Comparison of ENCODE assay signal across 26 cellular contexts in genomic region chr11:22627421-22627820, GRCh38.
"Had no signal": no experiment of that assay in that cellular context is flagged by ENCODE, and none has a peak within 500 bp of the region (broad histone marks: within the 10 kb centered on the region; RNA-seq: fewer than 3 reads in every experiment).

No MANE protein-coding gene starts in this region.

- H3K9me3 Mint-ChIP-seq: activated CD4-positive, alpha-beta memory T cell treated with anti-CD3 and anti-CD28 coated beads for 36 hours; activated CD4-positive, alpha-beta T cell treated with anti-CD3 and anti-CD28 coated beads, Interleukin-2, amount 10 ng/mL, durations not matched to agents 24 days and 14 days; activated naive CD4-positive, alpha-beta T cell treated with anti-CD3 and anti-CD28 coated beads for 36 hours; activated T-helper 1 cell treated with anti-CD3 and anti-CD28 coated beads, Interleukin-12 subunit alpha, Interleukin-12 subunit beta, Interleukin-2, Interleukin-4 antibody, amounts not matched to agents 30 ng/mL and 10 ng/mL and 1 ng/mL, durations not matched to agents 14 hours and 24 hours and 36 hours; activated T-helper 2 cell treated with anti-CD3 and anti-CD28 coated beads, Interferon-gamma antibody, Interleukin-2, Interleukin-4, amounts not matched to agents 10 μg/mL and 5 μg/mL and 100 μg/mL, durations not matched to agents 14 hours and 24 hours and 36 hours had no signal

- DNase-seq: activated CD4-positive, alpha-beta memory T cell treated with anti-CD3 and anti-CD28 coated beads for 36 hours; activated CD4-positive, alpha-beta T cell treated with anti-CD3 and anti-CD28 coated beads for 36 hours; activated CD4-positive, alpha-beta T cell treated with anti-CD3 and anti-CD28 coated beads, Interleukin-2, amount 10 ng/mL, durations not matched to agents 24 days and 14 days; activated CD4-positive, CD25-positive, alpha-beta regulatory T cell; activated CD4-positive, CD25-positive, alpha-beta regulatory T cell treated with anti-CD3 and anti-CD28 coated beads, Interleukin-2, amount 50 U/mL, for 72 hours; activated CD8-positive, alpha-beta memory T cell treated with anti-CD3 and anti-CD28 coated beads, Interleukin-2, amount 10 ng/mL, durations not matched to agents 7 days and 5 days; activated CD8-positive, alpha-beta memory T cell treated with anti-CD3 and anti-CD28 coated beads, Interleukin-2, amount 50 U/mL, for 4 hours; activated CD8-positive, alpha-beta T cell treated with anti-CD3 and anti-CD28 coated beads, Interleukin-2, amount 10 ng/mL, durations not matched to agents 7 days and 5 days; activated effector memory CD4-positive, alpha-beta T cell treated with anti-CD3 and anti-CD28 coated beads, Interleukin-2, amount 50 U/mL, for 16 hours; activated naive CD4-positive, alpha-beta T cell treated with anti-CD3 and anti-CD28 coated beads for 36 hours; activated T-cell treated with anti-CD3 and anti-CD28 coated beads, Interleukin-2, amount 50 U/mL, for 1 hour; activated T-cell treated with anti-CD3 and anti-CD28 coated beads, Interleukin-2, amount 50 U/mL, for 48 hours; amniotic stem cell; anterior cingulate cortex; central memory CD4-positive, alpha-beta T cell; cerebellar nuclear complex; colonic mucosa; effector CD8-positive, alpha-beta T cell; esophagus squamous epithelium; foreskin melanocyte; T-helper 2 cell had no signal

- H3K27ac Mint-ChIP-seq: activated CD4-positive, alpha-beta memory T cell treated with anti-CD3 and anti-CD28 coated beads for 36 hours; activated CD4-positive, alpha-beta T cell treated with anti-CD3 and anti-CD28 coated beads for 36 hours; activated CD4-positive, alpha-beta T cell treated with anti-CD3 and anti-CD28 coated beads, Interleukin-2, amount 10 ng/mL, durations not matched to agents 24 days and 14 days; activated CD8-positive, alpha-beta memory T cell treated with anti-CD3 and anti-CD28 coated beads, Interleukin-2, amount 10 ng/mL, durations not matched to agents 7 days and 5 days; activated CD8-positive, alpha-beta T cell treated with anti-CD3 and anti-CD28 coated beads, Interleukin-2, amount 10 ng/mL, durations not matched to agents 7 days and 5 days; activated naive CD4-positive, alpha-beta T cell treated with anti-CD3 and anti-CD28 coated beads for 36 hours; activated naive CD8-positive, alpha-beta T cell; activated T-helper 1 cell treated with anti-CD3 and anti-CD28 coated beads, Interleukin-12 subunit alpha, Interleukin-12 subunit beta, Interleukin-2, Interleukin-4 antibody, amounts not matched to agents 30 ng/mL and 10 ng/mL and 1 ng/mL, durations not matched to agents 14 hours and 24 hours and 36 hours; activated T-helper 2 cell treated with anti-CD3 and anti-CD28 coated beads, Interferon-gamma antibody, Interleukin-2, Interleukin-4, amounts not matched to agents 10 μg/mL and 5 μg/mL and 100 μg/mL, durations not matched to agents 14 hours and 24 hours and 36 hours had no signal

- H3K27me3 ChIP-seq: colonic mucosa, esophagus squamous epithelium, gastroesophageal sphincter had no signal

- H3K27me3 Mint-ChIP-seq: activated CD4-positive, alpha-beta memory T cell treated with anti-CD3 and anti-CD28 coated beads for 36 hours; activated CD4-positive, alpha-beta T cell treated with anti-CD3 and anti-CD28 coated beads for 36 hours; activated CD8-positive, alpha-beta memory T cell treated with anti-CD3 and anti-CD28 coated beads, Interleukin-2, amount 10 ng/mL, durations not matched to agents 7 days and 5 days; activated naive CD8-positive, alpha-beta T cell had no signal

- H3K27ac ChIP-seq: colonic mucosa, epithelial cell of prostate, esophagus squamous epithelium, gastroesophageal sphincter had no signal

- H3K4me3 ChIP-seq: colonic mucosa, esophagus squamous epithelium, gastroesophageal sphincter had no signal

- ATAC-seq: activated CD4-positive, alpha-beta T cell treated with anti-CD3 and anti-CD28 coated beads for 36 hours; activated CD8-positive, alpha-beta memory T cell treated with anti-CD3 and anti-CD28 coated beads, Interleukin-2, amount 10 ng/mL, durations not matched to agents 7 days and 5 days; activated CD8-positive, alpha-beta T cell treated with anti-CD3 and anti-CD28 coated beads, Interleukin-2, amount 10 ng/mL, durations not matched to agents 7 days and 5 days; gastroesophageal sphincter had no signal

- H3K9me3 ChIP-seq: colonic mucosa, esophagus squamous epithelium, gastroesophageal sphincter had no signal

- H3K36me3 ChIP-seq: colonic mucosa, esophagus squamous epithelium, gastroesophageal sphincter had no signal

- H3K4me3 Mint-ChIP-seq: activated CD4-positive, alpha-beta memory T cell treated with anti-CD3 and anti-CD28 coated beads for 36 hours; activated CD4-positive, alpha-beta T cell treated with anti-CD3 and anti-CD28 coated beads for 36 hours; activated CD4-positive, alpha-beta T cell treated with anti-CD3 and anti-CD28 coated beads, Interleukin-2, amount 10 ng/mL, durations not matched to agents 24 days and 14 days; activated CD8-positive, alpha-beta memory T cell treated with anti-CD3 and anti-CD28 coated beads, Interleukin-2, amount 10 ng/mL, durations not matched to agents 7 days and 5 days; activated CD8-positive, alpha-beta T cell treated with anti-CD3 and anti-CD28 coated beads, Interleukin-2, amount 10 ng/mL, durations not matched to agents 7 days and 5 days; activated naive CD4-positive, alpha-beta T cell treated with anti-CD3 and anti-CD28 coated beads for 36 hours; activated naive CD8-positive, alpha-beta T cell; activated T-helper 1 cell treated with anti-CD3 and anti-CD28 coated beads, Interleukin-12 subunit alpha, Interleukin-12 subunit beta, Interleukin-2, Interleukin-4 antibody, amounts not matched to agents 30 ng/mL and 10 ng/mL and 1 ng/mL, durations not matched to agents 14 hours and 24 hours and 36 hours had no signal
